Comparison of ENCODE assay signal across 10 cellular contexts in genomic region chr6:104483225-104483834, GRCh38.
A peak's percentile ranks its signal among the peaks of the same experiment; 100 is the strongest.
DNase-seq lines count a peak whose midpoint lies in the region; ATAC-seq, FAIRE-seq and TF ChIP-seq lines count a peak whose summit lies in the region.
"Had no signal": no experiment of that assay in that cellular context is flagged by ENCODE, and none has a peak within 500 bp of the region (broad histone marks: within the 10 kb centered on the region; RNA-seq: fewer than 3 reads in every experiment).

No MANE protein-coding gene starts in this region.

- H3K4me3 ChIP-seq in NB4 (ENCODE audit: low read depth, low read length) (no peak overlapping the region), astrocyte (ENCODE audit: insufficient read depth, low read depth, low read length) (no peak overlapping the region)

- H3K27me3 Mint-ChIP-seq in astrocyte (ENCODE audit: low read depth, unreplicated experiment) (no peaks in the 10 kb centered on the region), osteocyte (ENCODE audit: unreplicated experiment) (peaks cover 25% of the 10 kb centered on the region)

- no peak overlapping the region for H3K9ac ChIP-seq in astrocyte (ENCODE audit: low read length)

- no peak for FAIRE-seq in astrocyte (lab: Jason Lieb, UNC)

- TF ChIP-seq CTCF in NB4 (IDR thresholded peaks at IDR 0.05; ENCODE audit: low read depth, low read length), result peak; percentile 21
- TF ChIP-seq CTCF in astrocyte (IDR thresholded peaks at IDR 0.05; ENCODE audit: insufficient read depth, low read depth, low read length), result peak; percentile 21
- peak; percentile 74 for TF ChIP-seq CTCF in osteocyte (IDR thresholded peaks at IDR 0.05)

- DNase-seq in NCI-H2171 treated with DMSO at 0.1 percent for 48 hours (lab: John Stamatoyannopoulos, UW) (peak; percentile 3), NCI-H2171 (lab: John Stamatoyannopoulos, UW) (no peak), NB4 (ENCODE audit: low read depth) (peak; percentile 38), astrocyte (ENCODE audit: low read depth) (no peak), osteocyte (ENCODE audit: extremely low spot score, unreplicated experiment) (no peak), pons (ENCODE audit: low spot score) (no peak), kidney tubule cell (ENCODE audit: low spot score) (no peak)
- DNase-seq: activated T-cell treated with anti-CD3 and anti-CD28 coated beads for 4 hours had no signal

- H3K27ac Mint-ChIP-seq in astrocyte (ENCODE audit: unreplicated experiment) (no peak overlapping the region), osteocyte (ENCODE audit: unreplicated experiment) (no peak overlapping the region)

- H4K20me1 ChIP-seq in astrocyte (ENCODE audit: insufficient read depth, low read length), result no peaks in the 10 kb centered on the region

- H3K36me3 Mint-ChIP-seq in astrocyte (ENCODE audit: low read depth, unreplicated experiment) (no peaks in the 10 kb centered on the region), osteocyte (ENCODE audit: unreplicated experiment) (no peaks in the 10 kb centered on the region)

- no peak overlapping the region for H2AFZ ChIP-seq in astrocyte (ENCODE audit: low read depth, low read length)

- no peaks in the 10 kb centered on the region for H3K36me3 ChIP-seq in astrocyte (ENCODE audit: insufficient read depth, low read length)

- H3K4me3 Mint-ChIP-seq in astrocyte (ENCODE audit: unreplicated experiment) (no peak overlapping the region), osteocyte (ENCODE audit: unreplicated experiment) (no peak overlapping the region)

- no peaks in the 10 kb centered on the region for H3K79me2 ChIP-seq in astrocyte (ENCODE audit: insufficient read depth, low read length)

- H3K4me1 ChIP-seq in astrocyte (ENCODE audit: insufficient read depth, low read length), result no peaks in the 10 kb centered on the region

- peaks cover 2% of the 10 kb centered on the region for H3K27me3 ChIP-seq in astrocyte (ENCODE audit: insufficient read depth, low read length)

- no peaks in the 10 kb centered on the region for H3K9me3 ChIP-seq in astrocyte (ENCODE audit: insufficient read depth, low read depth, low read length)

- no peak for ATAC-seq in HG02759 (IDR thresholded peaks at IDR 0.05; ENCODE audit: unreplicated experiment)
- ATAC-seq: left lobe of liver had no signal

- H3K9me3 Mint-ChIP-seq in astrocyte (ENCODE audit: unreplicated experiment) (no peaks in the 10 kb centered on the region), osteocyte (ENCODE audit: unreplicated experiment) (no peaks in the 10 kb centered on the region)

- H3K27ac ChIP-seq in astrocyte (ENCODE audit: low read depth, low read length), result no peak overlapping the region

- TF ChIP-seq POLR2A in NB4 (IDR thresholded peaks at IDR 0.05; ENCODE audit: extremely low read depth, insufficient read length), result no peak

- H3K4me2 ChIP-seq in astrocyte (ENCODE audit: low read length), result no peak overlapping the region

- H3K4me1 Mint-ChIP-seq in astrocyte (ENCODE audit: low read depth, unreplicated experiment) (no peaks in the 10 kb centered on the region), osteocyte (ENCODE audit: unreplicated experiment) (peaks cover 4% of the 10 kb centered on the region)

Comparison
In these comparisons a context has a peak if more than half of its experiments do, and no peak if none do; other contexts are left out.
1. DNase-seq: peak in NCI-H2171 treated with DMSO at 0.1 percent for 48 hours (single experiment) and NB4 (single experiment); none in NCI-H2171 (single experiment), astrocyte (single experiment), osteocyte (single experiment), pons (single experiment) and kidney tubule cell (single experiment).
2. CTCF ChIP-seq: peak in every context shown above with its lines; median percentile 74 in osteocyte; 21 in NB4; 21 in astrocyte.